25 cellular contexts compared by ENCODE assay signal in the genomic region with DNA sequence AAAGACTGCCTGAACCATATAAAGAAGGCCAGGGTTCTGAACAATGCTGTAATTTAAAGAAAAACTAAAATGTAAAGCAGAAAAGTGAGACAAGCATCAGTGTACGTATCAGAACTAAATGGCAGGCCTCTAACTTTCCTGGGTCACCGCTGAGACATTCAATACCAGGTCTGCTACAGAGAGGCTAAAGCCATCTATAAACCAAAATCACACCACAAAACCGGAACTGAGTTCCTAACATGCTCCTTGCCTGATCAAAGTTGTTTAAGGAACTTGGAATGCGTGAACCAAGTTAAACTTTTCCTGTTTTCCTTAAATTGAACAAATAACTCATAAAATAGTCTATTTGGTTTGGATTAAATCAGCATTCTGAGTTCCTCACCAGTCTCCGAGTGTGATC. TPM values are rescaled to one million over a fixed set of nuclear protein-coding genes. Genes with fewer than 3 reads are reported as not detected.
DNase-seq lines count a peak whose midpoint lies in the region; ATAC-seq and TF ChIP-seq lines count a peak whose summit lies in the region.
"Had no signal": no experiment of that assay in that cellular context is flagged by ENCODE, and none has a peak within 500 bp of the region (broad histone marks: within the 10 kb centered on the region; RNA-seq: fewer than 3 reads in every experiment).

No MANE protein-coding gene starts in this region.

- H3K9me3 ChIP-seq in mesodermal cell (ENCODE audit: control insufficient read depth, low read length) (no peaks in the 10 kb centered on the region), prostate gland (no peaks in the 10 kb centered on the region)
- H3K9me3 ChIP-seq: MG63, SK-N-SH had no signal

- POLR2A ChIA-PET in HEK293T (lab: Yijun Ruan, JAX): no interaction called here

- 62 to 76% methylated on average over 3 of the region's 5 CpGs for WGBS in mesodermal cell (ENCODE audit: insufficient coverage in 2 of 2), 2 experiments
- 30% methylated on average over 5 of the region's 5 CpGs for WGBS in prostate gland

- no peaks in the 10 kb centered on the region for H3K36me3 Mint-ChIP-seq in activated naive CD4-positive, alpha-beta T cell treated with anti-CD3 and anti-CD28 coated beads for 36 hours (ENCODE audit: low read depth)
- H3K36me3 Mint-ChIP-seq: CD4-positive, alpha-beta memory T cell had no signal

- no peaks in the 10 kb centered on the region for H3K27me3 ChIP-seq in prostate gland (replicated peaks; ENCODE audit: insufficient read depth)
- H3K27me3 ChIP-seq: MG63 had no signal

- H3K27me3 Mint-ChIP-seq in activated naive CD4-positive, alpha-beta T cell treated with anti-CD3 and anti-CD28 coated beads for 36 hours (ENCODE audit: low read depth): no peaks in the 10 kb centered on the region
- H3K27me3 Mint-ChIP-seq: CD4-positive, alpha-beta memory T cell had no signal

- H3K4me1 ChIP-seq in mesodermal cell (ENCODE audit: control insufficient read depth, insufficient read depth, low read length, poor library complexity, severe bottlenecking) (no peaks in the 10 kb centered on the region), prostate gland (replicated peaks) (no peaks in the 10 kb centered on the region)

- H3K4me3 Mint-ChIP-seq in activated naive CD4-positive, alpha-beta T cell treated with anti-CD3 and anti-CD28 coated beads for 36 hours: no peak overlapping the region
- H3K4me3 Mint-ChIP-seq: CD4-positive, alpha-beta memory T cell had no signal

- no peak overlapping the region for H3K27ac Mint-ChIP-seq in activated naive CD4-positive, alpha-beta T cell treated with anti-CD3 and anti-CD28 coated beads for 36 hours
- H3K27ac Mint-ChIP-seq: CD4-positive, alpha-beta memory T cell had no signal

- H3K9me3 Mint-ChIP-seq in activated naive CD4-positive, alpha-beta T cell treated with anti-CD3 and anti-CD28 coated beads for 36 hours: peaks cover 4% of the 10 kb centered on the region

- H3K36me3 ChIP-seq in mesodermal cell (ENCODE audit: control insufficient read depth, insufficient read depth, low read length) (no peaks in the 10 kb centered on the region), prostate gland (no peaks in the 10 kb centered on the region)
- H3K36me3 ChIP-seq: MG63 had no signal

- H3K27ac ChIP-seq in VCaP: peak overlapping the region; percentile 70
- H3K27ac ChIP-seq in mesodermal cell (ENCODE audit: low read depth, low read length, severe bottlenecking): peak overlapping the region; percentile 4
- H3K27ac ChIP-seq in prostate gland: no peak overlapping the region

- CTCF ChIA-PET in HEK293T (lab: Yijun Ruan, JAX): no interaction called here
- CTCF ChIA-PET in activated naive CD4-positive, alpha-beta T cell treated with anti-CD3 and anti-CD28 coated beads for 36 hours (lab: Charles Lee): no interaction called here

- TF ChIP-seq CTCF in VCaP (conservative IDR thresholded peaks at IDR 0.05) (no peak), prostate gland (IDR thresholded peaks at IDR 0.05) (no peak)

- no peaks in the 10 kb centered on the region for H3K4me1 Mint-ChIP-seq in activated naive CD4-positive, alpha-beta T cell treated with anti-CD3 and anti-CD28 coated beads for 36 hours (ENCODE audit: low read depth)
- H3K4me1 Mint-ChIP-seq: CD4-positive, alpha-beta memory T cell had no signal

- intact Hi-C loops in prostate gland (cut with DNase I): no loop called here
- intact Hi-C loops in activated naive CD4-positive, alpha-beta T cell treated with anti-CD3 and anti-CD28 coated beads for 36 hours (cut with micrococcal nuclease): no loop called here

- no peak overlapping the region for H3K4me3 ChIP-seq in mesodermal cell (ENCODE audit: extremely low read depth, insufficient read depth, low read length, poor library complexity, severe bottlenecking)
- H3K4me3 ChIP-seq in prostate gland: no peak overlapping the region
- H3K4me3 ChIP-seq: MG63 had no signal

- peak; percentile 8 for DNase-seq in HEK293T (ENCODE audit: extremely low spot score)
- DNase-seq in prostate gland (ENCODE audit: low spot score): peak; percentile 7
- DNase-seq in activated naive CD4-positive, alpha-beta T cell treated with anti-CD3 and anti-CD28 coated beads for 36 hours: no peak
- DNase-seq in RPMI8226: no peak
- DNase-seq: C1 segment of cervical spinal cord; CD4-positive, alpha-beta memory T cell; COR-L47; H7; KBM-7; MG63; NCI-H1105 treated with DMSO at 0.1 percent for 48 hours; NCI-H1694; NCI-H2081; NCI-H2227 treated with DMSO at 0.1 percent for 48 hours; NCI-H526 treated with DMSO at 0.1 percent for 48 hours; SIG-M5; SK-N-SH had no signal

- ATAC-seq in GM18868 (IDR thresholded peaks at IDR 0.05; ENCODE audit: unreplicated experiment): no peak
- ATAC-seq: Panc1 had no signal

- TF ChIP-seq POLR2A in prostate gland (IDR thresholded peaks at IDR 0.05): no peak

TF ChIP-seq in HEK293T, 16 proteins besides CTCF, POLR2A, EP300 and RAD21:
- no peak for TF ChIP-seq TARDBP (IDR thresholded peaks at IDR 0.05)
- TF ChIP-seq NFRKB (IDR thresholded peaks at IDR 0.05): no peak
- no peak for TF ChIP-seq CTBP1 (IDR thresholded peaks at IDR 0.05; ENCODE audit: borderline replicate concordance)
- TF ChIP-seq FOXK2 (IDR thresholded peaks at IDR 0.05): no peak
- no peak for TF ChIP-seq FOXM1 (IDR thresholded peaks at IDR 0.05; ENCODE audit: borderline replicate concordance)
- no peak for TF ChIP-seq ZNF384 (IDR thresholded peaks at IDR 0.05)
- no peak for TF ChIP-seq LEF1 (IDR thresholded peaks at IDR 0.05; ENCODE audit: borderline replicate concordance)
- TF ChIP-seq BHLHE40 (IDR thresholded peaks at IDR 0.05; ENCODE audit: borderline replicate concordance): no peak
- no peak for TF ChIP-seq SP1 (IDR thresholded peaks at IDR 0.05)
- no peak for TF ChIP-seq L3MBTL2 (conservative IDR thresholded peaks at IDR 0.05)
- TF ChIP-seq, protein P1, sequence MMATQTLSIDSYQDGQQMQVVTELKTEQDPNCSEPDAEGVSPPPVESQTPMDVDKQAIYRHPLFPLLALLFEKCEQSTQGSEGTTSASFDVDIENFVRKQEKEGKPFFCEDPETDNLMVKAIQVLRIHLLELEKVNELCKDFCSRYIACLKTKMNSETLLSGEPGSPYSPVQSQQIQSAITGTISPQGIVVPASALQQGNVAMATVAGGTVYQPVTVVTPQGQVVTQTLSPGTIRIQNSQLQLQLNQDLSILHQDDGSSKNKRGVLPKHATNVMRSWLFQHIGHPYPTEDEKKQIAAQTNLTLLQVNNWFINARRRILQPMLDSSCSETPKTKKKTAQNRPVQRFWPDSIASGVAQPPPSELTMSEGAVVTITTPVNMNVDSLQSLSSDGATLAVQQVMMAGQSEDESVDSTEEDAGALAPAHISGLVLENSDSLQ (IDR thresholded peaks at IDR 0.05): no peak
- no peak for TF ChIP-seq FOXA1 (IDR thresholded peaks at IDR 0.05)

RNA-seq across cellular contexts. Expression of a gene that starts 55.3 kb away (rescaled TPM):
- 24.4 TPM for polyA plus RNA-seq in mesodermal cell (2013, experiment 1 of 2)
- 45.8 TPM for polyA plus RNA-seq in mesodermal cell (2013, experiment 2 of 2)
- 1 to 10 TPM in 1 of 2 donors, not detected in 1; 1.5 TPM for total RNA-seq in prostate gland
- total RNA-seq in activated naive CD4-positive, alpha-beta T cell treated with anti-CD3 and anti-CD28 coated beads for 36 hours: not detected
- total RNA-seq: A673; CD4-positive, alpha-beta memory T cell; Daoy; H7; LHCN-M2; NCI-H460 had no signal
- polyA plus RNA-seq: CD4-positive, alpha-beta memory T cell; SK-N-SH had no signal

Comparison
In these comparisons a context has a peak if more than half of its experiments do, and no peak if none do; other contexts are left out.
1. DNase-seq: peak in HEK293T (single experiment) and prostate gland (single experiment); none in activated naive CD4-positive, alpha-beta T cell treated with anti-CD3 and anti-CD28 coated beads for 36 hours (single experiment) and RPMI8226 (single experiment).
2. H3K27ac ChIP-seq: peak in VCaP (single experiment) and mesodermal cell (single experiment); none in prostate gland (0 of 2).